26 cellular contexts compared by ENCODE assay signal in the genomic region with DNA sequence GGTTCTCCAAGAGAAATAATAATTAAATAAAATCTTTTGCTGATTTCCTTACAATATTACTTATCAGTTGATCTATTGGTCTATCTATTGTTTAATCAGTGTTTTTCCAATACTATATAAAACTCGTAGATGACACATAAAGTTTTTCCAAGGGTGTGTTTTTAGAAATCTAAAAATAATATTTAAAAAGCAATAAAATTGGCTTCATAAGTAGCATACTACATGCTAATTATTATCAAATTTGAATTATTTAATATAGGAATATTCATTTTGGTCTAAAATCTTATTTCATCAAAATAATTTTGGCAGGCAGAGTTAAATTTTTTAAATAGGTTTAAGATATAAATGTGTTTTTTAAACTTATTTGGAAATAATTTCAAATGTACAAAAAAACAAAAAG.
"Had no signal": no experiment of that assay in that cellular context is flagged by ENCODE, and none has a peak within 500 bp of the region (broad histone marks: within the 10 kb centered on the region; RNA-seq: fewer than 3 reads in every experiment).

No MANE protein-coding gene starts in this region.

- H3K9me3 ChIP-seq: left lung, lower lobe of right lung, neutrophil, right atrium auricular region, right lobe of liver, stomach, testis, thyroid gland, transverse colon, upper lobe of right lung had no signal

- FAIRE-seq: keratinocyte, urothelium cell line had no signal

- H3K4me2 ChIP-seq: neural progenitor cell had no signal

- H3K4me3 ChIP-seq: left lung, lower lobe of right lung, neural progenitor cell, right atrium auricular region, right lobe of liver, stomach, testis, thyroid gland, transverse colon, upper lobe of right lung had no signal

- H2AFZ ChIP-seq: neural progenitor cell had no signal

- H3K27me3 ChIP-seq: left lung, neural progenitor cell, neutrophil, right atrium auricular region, right lobe of liver, testis, thyroid gland, transverse colon had no signal

- H3K36me3 ChIP-seq: left lung, lower lobe of right lung, neural progenitor cell, neutrophil, right atrium auricular region, right lobe of liver, stomach, thyroid gland, transverse colon, upper lobe of right lung had no signal

- DNase-seq: hippocampal formation; left colon; left lung; lower lobe of right lung; mammary epithelial cell; mesenchymal stem cell; naive B cell; natural killer cell; nephron progenitor cell; occipital lobe; right lobe of liver; stimulated activated CD4-positive, alpha-beta T cell treated with anti-CD3 and anti-CD28 coated beads, Interleukin-12 subunit alpha, Interleukin-12 subunit beta, amount 100 ng/mL, for 4 hours; stimulated activated CD4-positive, alpha-beta T cell treated with anti-CD3 and anti-CD28 coated beads, Interleukin-15, amount 100 ng/mL, for 24 hours; stimulated activated CD4-positive, alpha-beta T cell treated with anti-CD3 and anti-CD28 coated beads, Interleukin-2, amount 100 ng/mL, for 24 hours; stimulated activated CD4-positive, alpha-beta T cell treated with anti-CD3 and anti-CD28 coated beads, Interleukin-4, amount 100 ng/mL, for 1 hour; stimulated activated naive CD8-positive, alpha-beta T cell treated with anti-CD3 and anti-CD28 coated beads, Interleukin-15, Interleukin-2, amounts not matched to agents 100 U/mL and 50 U/mL, for 24 hours; stomach; testis; thyroid gland; transverse colon; upper lobe of right lung had no signal

- H3K9ac ChIP-seq: neural progenitor cell had no signal

- H3K4me1 ChIP-seq: left lung, lower lobe of right lung, neural progenitor cell, right atrium auricular region, right lobe of liver, stomach, testis, thyroid gland, transverse colon, upper lobe of right lung had no signal

- ATAC-seq: left colon; left lung; lower lobe of right lung; natural killer cell; right lobe of liver; stimulated activated naive CD8-positive, alpha-beta T cell treated with anti-CD3 and anti-CD28 coated beads, Interleukin-15, Interleukin-2, amounts not matched to agents 100 U/mL and 50 U/mL, for 24 hours; upper lobe of right lung had no signal

- H3K27ac ChIP-seq: left lung, lower lobe of right lung, neural progenitor cell, neutrophil, right atrium auricular region, right lobe of liver, stomach, testis, thyroid gland, transverse colon, upper lobe of right lung had no signal
